ENCODE assay signal across 35 cellular contexts in genomic region chr1:33736496-33736895, GRCh38.
"Had no signal": no experiment of that assay in that cellular context is flagged by ENCODE, and none has a peak within 500 bp of the region (broad histone marks: within the 10 kb centered on the region; RNA-seq: fewer than 3 reads in every experiment).

No MANE protein-coding gene starts in this region.

- H3K36me3 Mint-ChIP-seq: activated CD8-positive, alpha-beta memory T cell treated with anti-CD3 and anti-CD28 coated beads, Interleukin-2, amount 10 ng/mL, durations not matched to agents 7 days and 5 days; activated naive CD8-positive, alpha-beta T cell had no signal

- H3K4me3 Mint-ChIP-seq: activated B cell treated with CpG ODN at 0.5 μM for 24 hours; activated CD8-positive, alpha-beta memory T cell treated with anti-CD3 and anti-CD28 coated beads, Interleukin-2, amount 10 ng/mL, durations not matched to agents 7 days and 5 days; activated CD8-positive, alpha-beta T cell treated with anti-CD3 and anti-CD28 coated beads for 36 hours; activated naive CD8-positive, alpha-beta T cell; activated T-cell treated with anti-CD3 and anti-CD28 coated beads, Interleukin-2, amount 50 U/mL, for 4 hours; activated T-helper 17 cell treated with anti-CD3 and anti-CD28 coated beads, Interleukin-2, amount 50 U/mL, for 72 hours; brain; endodermal cell; T-helper 17 cell; T-helper 2 cell treated with Interferon-gamma antibody and Interleukin-4, amounts not matched to agents 5 μg/mL and 100 μg/mL, for 36 hours had no signal

- H3K4me3 ChIP-seq: adrenal gland, ascending aorta, breast epithelium, cardiac muscle cell, colonic mucosa had no signal

- DNase-seq: activated B cell treated with CpG ODN at 0.5 μM for 24 hours; activated CD4-positive, alpha-beta T cell treated with anti-CD3 and anti-CD28 coated beads for 48 hours; activated CD4-positive, alpha-beta T cell treated with anti-CD3 and anti-CD28 coated beads, Interleukin-2, amount 50 U/mL, for 1 hour; activated CD4-positive, alpha-beta T cell treated with anti-CD3 and anti-CD28 coated beads, Interleukin-2, amount 50 U/mL, for 48 hours; activated CD8-positive, alpha-beta memory T cell treated with anti-CD3 and anti-CD28 coated beads, Interleukin-2, amount 10 ng/mL, durations not matched to agents 7 days and 5 days; activated CD8-positive, alpha-beta memory T cell treated with anti-CD3 and anti-CD28 coated beads, Interleukin-2, amount 50 U/mL, for 4 hours; activated CD8-positive, alpha-beta T cell treated with anti-CD3 and anti-CD28 coated beads for 36 hours; activated effector memory CD4-positive, alpha-beta T cell treated with Interleukin-2 at 50 U/mL for 16 hours; activated gamma-delta T cell treated with Interleukin-2 at 50 U/mL for 16 hours; activated naive CD4-positive, alpha-beta T cell treated with anti-CD3 and anti-CD28 coated beads, Interleukin-2, amount 50 U/mL, for 16 hours; activated naive CD4-positive, alpha-beta T cell treated with Interleukin-2 at 50 U/mL for 16 hours; activated T-cell treated with anti-CD3 and anti-CD28 coated beads for 4 hours; activated T-cell treated with anti-CD3 and anti-CD28 coated beads, Interleukin-2, amount 50 U/mL, for 4 hours; adrenal gland; amygdala; central memory CD4-positive, alpha-beta T cell; cerebellar nuclear complex; colonic mucosa; effector memory CD4-positive, alpha-beta T cell; endodermal cell; foreskin fibroblast; head of caudate nucleus; T-helper 1 cell; T-helper 17 cell; T1000; WERI-Rb-1 had no signal

- H3K27ac Mint-ChIP-seq: activated B cell treated with CpG ODN at 0.5 μM for 24 hours; activated CD8-positive, alpha-beta memory T cell treated with anti-CD3 and anti-CD28 coated beads, Interleukin-2, amount 10 ng/mL, durations not matched to agents 7 days and 5 days; activated CD8-positive, alpha-beta T cell treated with anti-CD3 and anti-CD28 coated beads for 36 hours; activated naive CD8-positive, alpha-beta T cell; activated T-helper 17 cell treated with anti-CD3 and anti-CD28 coated beads, Interleukin-2, amount 50 U/mL, for 72 hours; endodermal cell; T-helper 17 cell; T-helper 2 cell treated with Interferon-gamma antibody and Interleukin-4, amounts not matched to agents 5 μg/mL and 100 μg/mL, for 36 hours had no signal

- H3K27me3 ChIP-seq: adrenal gland, ascending aorta, cardiac muscle cell, colonic mucosa had no signal

- ATAC-seq: activated CD4-positive, CD25-positive, alpha-beta regulatory T cell treated with anti-CD3 and anti-CD28 coated beads, Interleukin-2, amount 50 U/mL, for 24 hours; activated CD8-positive, alpha-beta memory T cell treated with anti-CD3 and anti-CD28 coated beads, Interleukin-2, amount 10 ng/mL, durations not matched to agents 7 days and 5 days; activated CD8-positive, alpha-beta T cell treated with anti-CD3 and anti-CD28 coated beads for 36 hours; activated T-cell treated with anti-CD3 and anti-CD28 coated beads, Interleukin-2, amount 50 U/mL, for 4 hours; activated T-helper 17 cell treated with anti-CD3 and anti-CD28 coated beads, Interleukin-2, amount 50 U/mL, for 72 hours; esophagus mucosa; T-helper 17 cell had no signal

- H3K36me3 ChIP-seq: adrenal gland, ascending aorta, breast epithelium, cardiac muscle cell, colonic mucosa, WERI-Rb-1 had no signal

- H3K4me1 Mint-ChIP-seq: activated B cell treated with CpG ODN at 0.5 μM for 24 hours; activated CD8-positive, alpha-beta memory T cell treated with anti-CD3 and anti-CD28 coated beads, Interleukin-2, amount 10 ng/mL, durations not matched to agents 7 days and 5 days; activated T-helper 17 cell treated with anti-CD3 and anti-CD28 coated beads, Interleukin-2, amount 50 U/mL, for 72 hours had no signal

- H3K9me3 Mint-ChIP-seq: activated B cell treated with CpG ODN at 0.5 μM for 24 hours; activated CD8-positive, alpha-beta T cell treated with anti-CD3 and anti-CD28 coated beads for 36 hours; activated T-cell treated with anti-CD3 and anti-CD28 coated beads, Interleukin-2, amount 50 U/mL, for 4 hours; activated T-helper 17 cell treated with anti-CD3 and anti-CD28 coated beads, Interleukin-2, amount 50 U/mL, for 72 hours; brain; endodermal cell; T-helper 2 cell treated with Interferon-gamma antibody and Interleukin-4, amounts not matched to agents 5 μg/mL and 100 μg/mL, for 36 hours had no signal

- H3K9me3 ChIP-seq: adrenal gland, ascending aorta, breast epithelium, colonic mucosa had no signal

- H3K4me1 ChIP-seq: adrenal gland, ascending aorta, breast epithelium, colonic mucosa had no signal

- H3K27me3 Mint-ChIP-seq: brain had no signal

- H3K27ac ChIP-seq: adrenal gland, ascending aorta, breast epithelium, cardiac muscle cell, colonic mucosa, WERI-Rb-1 had no signal
